17 cellular contexts compared by ENCODE assay signal in genomic region chr6:20335872-20336271, GRCh38.
DNase-seq lines count a peak whose midpoint lies in the region; ATAC-seq and TF ChIP-seq lines count a peak whose summit lies in the region.
"Had no signal": no experiment of that assay in that cellular context is flagged by ENCODE, and none has a peak within 500 bp of the region (broad histone marks: within the 10 kb centered on the region; RNA-seq: fewer than 3 reads in every experiment).

No MANE protein-coding gene starts in this region.

- H3K36me3 Mint-ChIP-seq in activated CD8-positive, alpha-beta memory T cell treated with anti-CD3 and anti-CD28 coated beads, Interleukin-2, amount 10 ng/mL, durations not matched to agents 7 days and 5 days, result peaks cover 5% of the 10 kb centered on the region
- H3K36me3 Mint-ChIP-seq in activated naive CD8-positive, alpha-beta T cell treated with anti-CD3 and anti-CD28 coated beads, Interleukin-2, amount 10 ng/mL, durations not matched to agents 7 days and 5 days, result peaks cover 7% of the 10 kb centered on the region
- H3K36me3 Mint-ChIP-seq in natural killer cell treated with Interleukin-12 subunit alpha and Interleukin-12 subunit beta and Interleukin-15 and Interleukin-18, amount 100 ng/mL, for 72 hours, result no peaks in the 10 kb centered on the region

- H2AFZ ChIP-seq in OCI-LY7 (ENCODE audit: low read length), result 0 out of 2 replicates have a peak overlapping the region, but pooled peaks have one; percentile 35
- H2AFZ ChIP-seq: parathyroid adenoma had no signal

- ATAC-seq in activated CD8-positive, alpha-beta memory T cell treated with anti-CD3 and anti-CD28 coated beads, Interleukin-2, amount 10 ng/mL, durations not matched to agents 7 days and 5 days, result peak; percentile 85
- peak; percentile 91 for ATAC-seq in activated naive CD8-positive, alpha-beta T cell treated with anti-CD3 and anti-CD28 coated beads, Interleukin-2, amount 10 ng/mL, durations not matched to agents 7 days and 5 days (ENCODE audit: low read depth)
- ATAC-seq in natural killer cell treated with Interleukin-12 subunit alpha and Interleukin-12 subunit beta and Interleukin-15 and Interleukin-18, amount 100 ng/mL, for 72 hours, result peak; percentile 72 to 74
- ATAC-seq in HG03095 (IDR thresholded peaks at IDR 0.05; ENCODE audit: unreplicated experiment), result no peak
- no peak for ATAC-seq in gastroesophageal sphincter

- H3K79me2 ChIP-seq in OCI-LY7 (ENCODE audit: insufficient read depth, low read depth, low read length), result no peaks in the 10 kb centered on the region
- H3K79me2 ChIP-seq: parathyroid adenoma had no signal

- H3K4me3 ChIP-seq in OCI-LY7 (ENCODE audit: low read depth, low read length, poor library complexity, severe bottlenecking) (no peak overlapping the region), gastroesophageal sphincter (no peak overlapping the region)

- H3K4me1 Mint-ChIP-seq in activated CD8-positive, alpha-beta memory T cell treated with anti-CD3 and anti-CD28 coated beads, Interleukin-2, amount 10 ng/mL, durations not matched to agents 7 days and 5 days, result peaks cover 14% of the 10 kb centered on the region
- H3K4me1 Mint-ChIP-seq in activated naive CD8-positive, alpha-beta T cell treated with anti-CD3 and anti-CD28 coated beads, Interleukin-2, amount 10 ng/mL, durations not matched to agents 7 days and 5 days, result peaks cover 15% of the 10 kb centered on the region
- peaks cover 12 to 20% of the 10 kb centered on the region in 2 donors for H3K4me1 Mint-ChIP-seq in natural killer cell treated with Interleukin-12 subunit alpha and Interleukin-12 subunit beta and Interleukin-15 and Interleukin-18, amount 100 ng/mL, for 72 hours (ENCODE audit: low read depth in 2 of 2)

- POLR2A ChIA-PET in OCI-LY7 (lab: Charles Lee), result interaction anchor here (0.8 kb wide), 1 partner anchor 57 kb away, joined by 3 read pairs; no protein-coding TSS in a partner anchor
- POLR2A ChIA-PET in activated naive CD8-positive, alpha-beta T cell treated with anti-CD3 and anti-CD28 coated beads, Interleukin-2, amount 10 ng/mL, durations not matched to agents 7 days and 5 days (lab: Charles Lee), result interaction anchor here (1.0 to 4.6 kb wide), 4 partner anchors 16 to 67 kb away, joined by 5 to 59 read pairs (median 6); partner anchors contain the start of gene E2F3

- H3K27ac Mint-ChIP-seq in activated CD8-positive, alpha-beta memory T cell treated with anti-CD3 and anti-CD28 coated beads, Interleukin-2, amount 10 ng/mL, durations not matched to agents 7 days and 5 days, result peak overlapping the region; percentile 88
- H3K27ac Mint-ChIP-seq in activated naive CD8-positive, alpha-beta T cell treated with anti-CD3 and anti-CD28 coated beads, Interleukin-2, amount 10 ng/mL, durations not matched to agents 7 days and 5 days, result peak overlapping the region; percentile 85
- peak overlapping the region; percentile 14 to 66 for H3K27ac Mint-ChIP-seq in natural killer cell treated with Interleukin-12 subunit alpha and Interleukin-12 subunit beta and Interleukin-15 and Interleukin-18, amount 100 ng/mL, for 72 hours

- H3K4me3 Mint-ChIP-seq in activated CD8-positive, alpha-beta memory T cell treated with anti-CD3 and anti-CD28 coated beads, Interleukin-2, amount 10 ng/mL, durations not matched to agents 7 days and 5 days, result peak overlapping the region; percentile 67
- peak overlapping the region; percentile 71 for H3K4me3 Mint-ChIP-seq in activated naive CD8-positive, alpha-beta T cell treated with anti-CD3 and anti-CD28 coated beads, Interleukin-2, amount 10 ng/mL, durations not matched to agents 7 days and 5 days
- peak overlapping the region; percentile 56 for H3K4me3 Mint-ChIP-seq in natural killer cell treated with Interleukin-12 subunit alpha and Interleukin-12 subunit beta and Interleukin-15 and Interleukin-18, amount 100 ng/mL, for 72 hours

- peaks cover 25% of the 10 kb centered on the region for H3K27me3 ChIP-seq in gastroesophageal sphincter

- no peaks in the 10 kb centered on the region for H3K9me2 ChIP-seq in OCI-LY7 (ENCODE audit: insufficient read depth, low read length)

- no TSS peak for BruUV-seq in OCI-LY7 (replicated peaks; lab: Mats Ljungman, UMichigan)

- H3K4me2 ChIP-seq in OCI-LY7 (ENCODE audit: low read length), result 0 out of 2 replicates have a peak overlapping the region, but pooled peaks have one; percentile 7

- TF ChIP-seq CTCF in OCI-LY7 (conservative IDR thresholded peaks at IDR 0.05; ENCODE audit: low read length) (no peak), gastroesophageal sphincter (IDR thresholded peaks at IDR 0.05) (no peak)

- TF ChIP-seq EP300 in gastroesophageal sphincter (IDR thresholded peaks at IDR 0.05), result no peak

- H3K4me1 ChIP-seq in OCI-LY7 (ENCODE audit: insufficient read depth, low read length, poor library complexity, severe bottlenecking) (no peaks in the 10 kb centered on the region), gastroesophageal sphincter (no peaks in the 10 kb centered on the region)
- H3K4me1 ChIP-seq: parathyroid adenoma had no signal

- no peaks in the 10 kb centered on the region for H4K20me1 ChIP-seq in OCI-LY7 (ENCODE audit: insufficient read depth, low read length)

- H3K9me3 Mint-ChIP-seq in activated CD8-positive, alpha-beta memory T cell treated with anti-CD3 and anti-CD28 coated beads, Interleukin-2, amount 10 ng/mL, durations not matched to agents 7 days and 5 days (ENCODE audit: low read depth), result no peaks in the 10 kb centered on the region
- peaks cover 5% of the 10 kb centered on the region for H3K9me3 Mint-ChIP-seq in activated naive CD8-positive, alpha-beta T cell treated with anti-CD3 and anti-CD28 coated beads, Interleukin-2, amount 10 ng/mL, durations not matched to agents 7 days and 5 days
- no peaks in the 10 kb centered on the region for H3K9me3 Mint-ChIP-seq in natural killer cell treated with Interleukin-12 subunit alpha and Interleukin-12 subunit beta and Interleukin-15 and Interleukin-18, amount 100 ng/mL, for 72 hours

- TF ChIP-seq POLR2A in gastroesophageal sphincter (IDR thresholded peaks at IDR 0.05), result no peak

- 43 to 63% methylated on average over 4 of the region's 4 CpGs for WGBS in gastroesophageal sphincter (ENCODE audit: low coverage in 1 of 2), 2 donors

- CTCF ChIA-PET in activated CD8-positive, alpha-beta memory T cell treated with anti-CD3 and anti-CD28 coated beads, Interleukin-2, amount 10 ng/mL, durations not matched to agents 7 days and 5 days (lab: Charles Lee), result interaction anchor here (0.6 to 1.4 kb wide), 5 partner anchors 8 to 45 kb away, joined by 3 to 4 read pairs (median 3); no protein-coding TSS in a partner anchor
- CTCF ChIA-PET in OCI-LY7 (lab: Charles Lee; ENCODE audit: unreplicated experiment), result no interaction called here

- DNase-seq in activated CD8-positive, alpha-beta memory T cell treated with anti-CD3 and anti-CD28 coated beads, Interleukin-2, amount 10 ng/mL, durations not matched to agents 7 days and 5 days, result no peak
- DNase-seq in activated CD8-positive, alpha-beta memory T cell treated with anti-CD3 and anti-CD28 coated beads for 24 hours, result no peak
- DNase-seq in OCI-LY7 (ENCODE audit: low spot score) (no peak), amygdala (lab: John Stamatoyannopoulos, UW) (no peak)
- no peak for DNase-seq in activated naive CD8-positive, alpha-beta T cell treated with anti-CD3 and anti-CD28 coated beads, Interleukin-2, amount 10 ng/mL, durations not matched to agents 7 days and 5 days
- no peak for DNase-seq in natural killer cell treated with Interleukin-12 subunit alpha and Interleukin-12 subunit beta and Interleukin-15 and Interleukin-18, amount 100 ng/mL, for 72 hours (ENCODE audit: low spot score)
- DNase-seq: activated gamma-delta T cell treated with Interleukin-2 at 50 U/mL for 16 hours; COR-L47; NCI-H1048; NCI-H2081; NCI-H510A treated with DMSO at 0.1 percent for 48 hours; SIG-M5; stimulated activated CD4-positive, alpha-beta T cell treated with anti-CD3 and anti-CD28 coated beads, Interleukin-2, amount 100 ng/mL, for 24 hours; substantia nigra had no signal

- H3K27me3 Mint-ChIP-seq in activated CD8-positive, alpha-beta memory T cell treated with anti-CD3 and anti-CD28 coated beads, Interleukin-2, amount 10 ng/mL, durations not matched to agents 7 days and 5 days, result peaks cover 3% of the 10 kb centered on the region
- H3K27me3 Mint-ChIP-seq in activated naive CD8-positive, alpha-beta T cell treated with anti-CD3 and anti-CD28 coated beads, Interleukin-2, amount 10 ng/mL, durations not matched to agents 7 days and 5 days, result no peaks in the 10 kb centered on the region
- no peaks in the 10 kb centered on the region for H3K27me3 Mint-ChIP-seq in natural killer cell treated with Interleukin-12 subunit alpha and Interleukin-12 subunit beta and Interleukin-15 and Interleukin-18, amount 100 ng/mL, for 72 hours

- H3K36me3 ChIP-seq in OCI-LY7 (ENCODE audit: insufficient read depth, low read length) (no peaks in the 10 kb centered on the region), gastroesophageal sphincter (no peaks in the 10 kb centered on the region)

- intact Hi-C loops in OCI-LY7 (cut with micrococcal nuclease; ENCODE audit: unreplicated experiment), result no loop called here

- H3K27ac ChIP-seq in OCI-LY7 (ENCODE audit: low read depth, low read length, poor library complexity, severe bottlenecking) (no peak overlapping the region), gastroesophageal sphincter (no peak overlapping the region)
- H3K27ac ChIP-seq: parathyroid adenoma had no signal

- H3K9me3 ChIP-seq in OCI-LY7 (ENCODE audit: low read length) (no peaks in the 10 kb centered on the region), gastroesophageal sphincter (no peaks in the 10 kb centered on the region)

Comparison
In these comparisons a context has a peak if more than half of its experiments do, and no peak if none do; other contexts are left out.
1. ATAC-seq: peak in activated CD8-positive, alpha-beta memory T cell treated with anti-CD3 and anti-CD28 coated beads, Interleukin-2, amount 10 ng/mL, durations not matched to agents 7 days and 5 days (single experiment), activated naive CD8-positive, alpha-beta T cell treated with anti-CD3 and anti-CD28 coated beads, Interleukin-2, amount 10 ng/mL, durations not matched to agents 7 days and 5 days (single experiment) and natural killer cell treated with Interleukin-12 subunit alpha and Interleukin-12 subunit beta and Interleukin-15 and Interleukin-18, amount 100 ng/mL, for 72 hours (2 of 2); none in HG03095 (single experiment) and gastroesophageal sphincter (single experiment).
2. Peak in every context shown above with its lines, with median percentiles within 50 percentile points of each other: H3K27ac Mint-ChIP-seq and H3K4me3 Mint-ChIP-seq.